ENCODE assay signal across 14 cellular contexts in the genomic region with DNA sequence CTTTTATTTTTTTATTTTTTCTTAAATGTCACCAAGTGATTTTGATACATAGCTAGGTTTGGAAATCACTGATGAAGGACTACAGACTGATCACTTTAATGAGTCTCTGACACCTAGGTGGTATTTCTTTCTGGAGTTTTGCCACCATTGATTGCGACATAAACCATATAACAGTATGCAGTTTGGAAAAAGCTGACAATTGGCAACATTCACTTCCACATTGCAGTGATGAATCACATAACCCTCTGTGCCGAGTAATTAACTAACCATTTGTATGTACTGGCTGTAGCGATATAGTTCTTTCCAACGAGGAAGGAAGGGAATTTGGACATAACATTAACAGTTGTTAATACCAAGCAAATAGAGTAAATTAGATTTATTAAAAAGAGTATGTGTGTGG.
DNase-seq lines count a peak whose midpoint lies in the region; ATAC-seq, FAIRE-seq and TF ChIP-seq lines count a peak whose summit lies in the region.
"Had no signal": no experiment of that assay in that cellular context is flagged by ENCODE, and none has a peak within 500 bp of the region (broad histone marks: within the 10 kb centered on the region; RNA-seq: fewer than 3 reads in every experiment).

No MANE protein-coding gene starts in this region.

- no peaks in the 10 kb centered on the region for H4K20me1 ChIP-seq in astrocyte (ENCODE audit: insufficient read depth, low read length)

- H3K9me3 ChIP-seq in heart left ventricle = no peaks in the 10 kb centered on the region
- H3K9me3 ChIP-seq in right atrium auricular region = no peaks in the 10 kb centered on the region
- H3K9me3 ChIP-seq in astrocyte (ENCODE audit: insufficient read depth, low read depth, low read length) = no peaks in the 10 kb centered on the region
- H3K9me3 ChIP-seq in right cardiac atrium (ENCODE audit: control insufficient read depth, low read length) = no peaks in the 10 kb centered on the region
- H3K9me3 ChIP-seq: SK-N-SH, transverse colon had no signal

- peak in 3 of 4 donors; percentile 57 to 91 (median 73) for ATAC-seq in heart left ventricle
- ATAC-seq in right cardiac atrium = peak; percentile 77 to 88
- no peak for ATAC-seq in HG03097 (IDR thresholded peaks at IDR 0.05; ENCODE audit: low FRiP score, unreplicated experiment)
- no peak for ATAC-seq in GM21576 (IDR thresholded peaks at IDR 0.05; ENCODE audit: unreplicated experiment)
- ATAC-seq in GM19395 (IDR thresholded peaks at IDR 0.05; ENCODE audit: unreplicated experiment) = no peak
- ATAC-seq in GM18909 (IDR thresholded peaks at IDR 0.05; ENCODE audit: poor library complexity, unreplicated experiment) = no peak

- peak overlapping the region in 1 of 12 donors; percentile 42 for H3K27ac ChIP-seq in heart left ventricle
- H3K27ac ChIP-seq in right atrium auricular region = no peak overlapping the region
- no peak overlapping the region for H3K27ac ChIP-seq in astrocyte (ENCODE audit: low read depth, low read length)
- H3K27ac ChIP-seq in right cardiac atrium (ENCODE audit: low read length) = no peak overlapping the region
- H3K27ac ChIP-seq: transverse colon had no signal

- peak overlapping the region; percentile 2 for H3K9ac ChIP-seq in astrocyte (ENCODE audit: low read length)
- H3K9ac ChIP-seq: SK-N-SH had no signal

- no peak for TF ChIP-seq POLR2A in heart left ventricle (IDR thresholded peaks at IDR 0.05)

- no peaks in the 10 kb centered on the region for H3K36me3 ChIP-seq in heart left ventricle
- no peaks in the 10 kb centered on the region for H3K36me3 ChIP-seq in right atrium auricular region
- H3K36me3 ChIP-seq in astrocyte (ENCODE audit: insufficient read depth, low read length) = no peaks in the 10 kb centered on the region
- H3K36me3 ChIP-seq: transverse colon had no signal

- no peak overlapping the region for H3K27ac Mint-ChIP-seq in astrocyte (ENCODE audit: unreplicated experiment)

- H3K4me1 Mint-ChIP-seq in astrocyte (ENCODE audit: low read depth, unreplicated experiment) = peaks cover 15% of the 10 kb centered on the region

- no peaks in the 10 kb centered on the region for H3K79me2 ChIP-seq in astrocyte (ENCODE audit: insufficient read depth, low read length)

- H3K4me3 ChIP-seq in heart left ventricle = peak overlapping the region in 1 of 12 donors; percentile 1
- H3K4me3 ChIP-seq in right atrium auricular region = no peak overlapping the region
- no peak overlapping the region for H3K4me3 ChIP-seq in astrocyte (ENCODE audit: insufficient read depth, low read depth, low read length)
- H3K4me3 ChIP-seq in right cardiac atrium (ENCODE audit: low read length) = no peak overlapping the region
- H3K4me3 ChIP-seq: transverse colon had no signal

- DNase-seq in heart left ventricle (no peak), right atrium auricular region (ENCODE audit: low spot score) (no peak), astrocyte (ENCODE audit: low read depth) (peak; percentile 83), right cardiac atrium (no peak)
- DNase-seq: activated CD8-positive, alpha-beta memory T cell treated with anti-CD3 and anti-CD28 coated beads for 24 hours; central memory CD4-positive, alpha-beta T cell; hypothalamus; SK-N-SH; transverse colon had no signal

- H3K27me3 ChIP-seq in heart left ventricle (no peaks in the 10 kb centered on the region), right atrium auricular region (no peaks in the 10 kb centered on the region), astrocyte (ENCODE audit: insufficient read depth, low read length) (no peaks in the 10 kb centered on the region), right cardiac atrium (ENCODE audit: control insufficient read depth, insufficient read depth) (no peaks in the 10 kb centered on the region)
- H3K27me3 ChIP-seq: transverse colon had no signal

- 50 to 60% (median 52%) methylated on average over 4 of the region's 4 CpGs for WGBS in heart left ventricle, 4 donors
- WGBS in right cardiac atrium = 41% methylated on average over 4 of the region's 4 CpGs

- H3K27me3 Mint-ChIP-seq in astrocyte (ENCODE audit: low read depth, unreplicated experiment) = no peaks in the 10 kb centered on the region

- peaks cover 5% of the 10 kb centered on the region for H3K36me3 Mint-ChIP-seq in astrocyte (ENCODE audit: low read depth, unreplicated experiment)

- H2AFZ ChIP-seq in astrocyte (ENCODE audit: low read depth, low read length) = no peak overlapping the region

- no peak for FAIRE-seq in astrocyte (lab: Jason Lieb, UNC)

- no peak for TF ChIP-seq CTCF in heart left ventricle (IDR thresholded peaks at IDR 0.05)
- no peak for TF ChIP-seq CTCF in right atrium auricular region (IDR thresholded peaks at IDR 0.05)
- TF ChIP-seq CTCF in astrocyte (IDR thresholded peaks at IDR 0.05; ENCODE audit: insufficient read depth, low read depth, low read length) = no peak

- no peaks in the 10 kb centered on the region for H3K9me3 Mint-ChIP-seq in astrocyte (ENCODE audit: unreplicated experiment)
- H3K9me3 Mint-ChIP-seq: neural crest cell had no signal

- intact Hi-C loops in heart left ventricle (cut with DNase I) (no loop called here), right cardiac atrium (cut with DNase I) (no loop called here)

- no peak overlapping the region for H3K4me3 Mint-ChIP-seq in astrocyte (ENCODE audit: unreplicated experiment)
- H3K4me3 Mint-ChIP-seq: neural crest cell had no signal

- H3K4me1 ChIP-seq in heart left ventricle (peaks cover 0 to 19% (median 4%) of the 10 kb centered on the region in 12 donors), right atrium auricular region (peaks cover 0 to 12% of the 10 kb centered on the region in 2 donors), astrocyte (ENCODE audit: insufficient read depth, low read length) (no peaks in the 10 kb centered on the region), right cardiac atrium (ENCODE audit: control insufficient read depth, insufficient read depth, low read length) (peaks cover 3% of the 10 kb centered on the region)

- H3K4me2 ChIP-seq in astrocyte (ENCODE audit: low read length) = peak overlapping the region; percentile 39
- H3K4me2 ChIP-seq: SK-N-SH had no signal

Comparison
In these comparisons a context has a peak if more than half of its experiments do, and no peak if none do; other contexts are left out.
1. ATAC-seq: peak in heart left ventricle (3 of 4) and right cardiac atrium (2 of 2); none in HG03097 (single experiment), GM21576 (single experiment), GM19395 (single experiment) and GM18909 (single experiment).